25 cellular contexts compared by ENCODE assay signal in genomic region chrX:136819026-136819425, GRCh38.
"Had no signal": no experiment of that assay in that cellular context is flagged by ENCODE, and none has a peak within 500 bp of the region (broad histone marks: within the 10 kb centered on the region; RNA-seq: fewer than 3 reads in every experiment).

No MANE protein-coding gene starts in this region.

- H3K27ac ChIP-seq: brain microvascular endothelial cell, coronary artery, gastrocnemius medialis, left ventricle myocardium inferior, ovary, psoas muscle, skin epidermis, suprapubic skin, transverse colon, vagina had no signal

- DNase-seq: activated CD4-positive, alpha-beta T cell treated with anti-CD3 and anti-CD28 coated beads, Interleukin-2, amount 10 ng/mL, durations not matched to agents 7 days and 5 days; activated CD8-positive, alpha-beta memory T cell treated with anti-CD3 and anti-CD28 coated beads, Interleukin-2, amount 50 U/mL, for 4 hours; activated naive CD4-positive, alpha-beta T cell treated with anti-CD3 and anti-CD28 coated beads, Interleukin-2, amount 10 ng/mL, durations not matched to agents 7 days and 5 days; activated naive CD8-positive, alpha-beta T cell treated with anti-CD3 and anti-CD28 coated beads, Interleukin-2, amount 50 U/mL, for 24 hours; activated T-cell treated with anti-CD3 and anti-CD28 coated beads, Interleukin-2, amount 50 U/mL, for 4 hours; aorta; gastrocnemius medialis; head of caudate nucleus; kidney; left ventricle myocardium inferior; mesendoderm; naive thymus-derived CD8-positive, alpha-beta T cell; ovary; psoas muscle; right cardiac atrium; stimulated activated CD4-positive, alpha-beta T cell treated with anti-CD3 and anti-CD28 coated beads, Interleukin-4, amount 100 ng/mL, for 1 hour; stimulated activated naive CD8-positive, alpha-beta T cell treated with anti-CD3 and anti-CD28 coated beads, Interleukin-15, amount 100 ng/mL, for 72 hours; T-helper 2 cell; transverse colon had no signal

- H3K27ac Mint-ChIP-seq: activated CD4-positive, alpha-beta T cell treated with anti-CD3 and anti-CD28 coated beads, Interleukin-2, amount 10 ng/mL, durations not matched to agents 7 days and 5 days; activated naive CD4-positive, alpha-beta T cell treated with anti-CD3 and anti-CD28 coated beads, Interleukin-2, amount 10 ng/mL, durations not matched to agents 7 days and 5 days; activated naive CD8-positive, alpha-beta T cell treated with anti-CD3 and anti-CD28 coated beads, Interleukin-2, amount 50 U/mL, for 24 hours; naive thymus-derived CD8-positive, alpha-beta T cell; stimulated activated naive CD8-positive, alpha-beta T cell treated with anti-CD3 and anti-CD28 coated beads, Interleukin-15, amount 100 ng/mL, for 72 hours had no signal

- H3K4me3 ChIP-seq: coronary artery, gastrocnemius medialis, left ventricle myocardium inferior, ovary, psoas muscle, skin epidermis, suprapubic skin, transverse colon, vagina had no signal

- FAIRE-seq: kidney had no signal

- H3K4me3 Mint-ChIP-seq: activated CD4-positive, alpha-beta T cell treated with anti-CD3 and anti-CD28 coated beads, Interleukin-2, amount 10 ng/mL, durations not matched to agents 7 days and 5 days; activated naive CD4-positive, alpha-beta T cell treated with anti-CD3 and anti-CD28 coated beads, Interleukin-2, amount 10 ng/mL, durations not matched to agents 7 days and 5 days; activated naive CD8-positive, alpha-beta T cell treated with anti-CD3 and anti-CD28 coated beads, Interleukin-2, amount 50 U/mL, for 24 hours; activated T-cell treated with anti-CD3 and anti-CD28 coated beads, Interleukin-2, amount 50 U/mL, for 4 hours; central memory CD8-positive, alpha-beta T cell; naive thymus-derived CD8-positive, alpha-beta T cell; stimulated activated naive CD8-positive, alpha-beta T cell treated with anti-CD3 and anti-CD28 coated beads, Interleukin-15, amount 100 ng/mL, for 72 hours had no signal

- H3K4me1 ChIP-seq: left ventricle myocardium inferior, suprapubic skin, transverse colon, vagina had no signal

- ATAC-seq: activated naive CD8-positive, alpha-beta T cell treated with anti-CD3 and anti-CD28 coated beads, Interleukin-2, amount 50 U/mL, for 24 hours; activated T-cell treated with anti-CD3 and anti-CD28 coated beads, Interleukin-2, amount 50 U/mL, for 4 hours; gastrocnemius medialis; naive thymus-derived CD8-positive, alpha-beta T cell; psoas muscle; right cardiac atrium; stimulated activated naive CD8-positive, alpha-beta T cell treated with anti-CD3 and anti-CD28 coated beads, Interleukin-15, amount 100 ng/mL, for 72 hours had no signal

- H3K36me3 ChIP-seq: brain microvascular endothelial cell, ovary, suprapubic skin, transverse colon, vagina had no signal

- H3K9me3 ChIP-seq: gastrocnemius medialis, left ventricle myocardium inferior, ovary, psoas muscle, suprapubic skin, transverse colon, vagina had no signal

- H3K27me3 ChIP-seq: brain microvascular endothelial cell, gastrocnemius medialis, ovary, suprapubic skin, transverse colon, vagina had no signal

- H3K27me3 Mint-ChIP-seq: activated CD4-positive, alpha-beta T cell treated with anti-CD3 and anti-CD28 coated beads, Interleukin-2, amount 10 ng/mL, durations not matched to agents 7 days and 5 days; activated naive CD4-positive, alpha-beta T cell treated with anti-CD3 and anti-CD28 coated beads, Interleukin-2, amount 10 ng/mL, durations not matched to agents 7 days and 5 days; activated naive CD8-positive, alpha-beta T cell treated with anti-CD3 and anti-CD28 coated beads, Interleukin-2, amount 50 U/mL, for 24 hours; central memory CD8-positive, alpha-beta T cell; naive thymus-derived CD8-positive, alpha-beta T cell; stimulated activated naive CD8-positive, alpha-beta T cell treated with anti-CD3 and anti-CD28 coated beads, Interleukin-15, amount 100 ng/mL, for 72 hours had no signal

- H3K9me3 Mint-ChIP-seq: activated CD4-positive, alpha-beta T cell treated with anti-CD3 and anti-CD28 coated beads, Interleukin-2, amount 10 ng/mL, durations not matched to agents 7 days and 5 days; activated naive CD4-positive, alpha-beta T cell treated with anti-CD3 and anti-CD28 coated beads, Interleukin-2, amount 10 ng/mL, durations not matched to agents 7 days and 5 days; activated naive CD8-positive, alpha-beta T cell treated with anti-CD3 and anti-CD28 coated beads, Interleukin-2, amount 50 U/mL, for 24 hours; activated T-cell treated with anti-CD3 and anti-CD28 coated beads, Interleukin-2, amount 50 U/mL, for 4 hours; central memory CD8-positive, alpha-beta T cell; naive thymus-derived CD8-positive, alpha-beta T cell; stimulated activated naive CD8-positive, alpha-beta T cell treated with anti-CD3 and anti-CD28 coated beads, Interleukin-15, amount 100 ng/mL, for 72 hours had no signal

- H3K4me1 Mint-ChIP-seq: activated CD4-positive, alpha-beta T cell treated with anti-CD3 and anti-CD28 coated beads, Interleukin-2, amount 10 ng/mL, durations not matched to agents 7 days and 5 days; activated naive CD4-positive, alpha-beta T cell treated with anti-CD3 and anti-CD28 coated beads, Interleukin-2, amount 10 ng/mL, durations not matched to agents 7 days and 5 days; activated naive CD8-positive, alpha-beta T cell treated with anti-CD3 and anti-CD28 coated beads, Interleukin-2, amount 50 U/mL, for 24 hours; central memory CD8-positive, alpha-beta T cell; naive thymus-derived CD8-positive, alpha-beta T cell; stimulated activated naive CD8-positive, alpha-beta T cell treated with anti-CD3 and anti-CD28 coated beads, Interleukin-15, amount 100 ng/mL, for 72 hours had no signal
